In the genomic region with DNA sequence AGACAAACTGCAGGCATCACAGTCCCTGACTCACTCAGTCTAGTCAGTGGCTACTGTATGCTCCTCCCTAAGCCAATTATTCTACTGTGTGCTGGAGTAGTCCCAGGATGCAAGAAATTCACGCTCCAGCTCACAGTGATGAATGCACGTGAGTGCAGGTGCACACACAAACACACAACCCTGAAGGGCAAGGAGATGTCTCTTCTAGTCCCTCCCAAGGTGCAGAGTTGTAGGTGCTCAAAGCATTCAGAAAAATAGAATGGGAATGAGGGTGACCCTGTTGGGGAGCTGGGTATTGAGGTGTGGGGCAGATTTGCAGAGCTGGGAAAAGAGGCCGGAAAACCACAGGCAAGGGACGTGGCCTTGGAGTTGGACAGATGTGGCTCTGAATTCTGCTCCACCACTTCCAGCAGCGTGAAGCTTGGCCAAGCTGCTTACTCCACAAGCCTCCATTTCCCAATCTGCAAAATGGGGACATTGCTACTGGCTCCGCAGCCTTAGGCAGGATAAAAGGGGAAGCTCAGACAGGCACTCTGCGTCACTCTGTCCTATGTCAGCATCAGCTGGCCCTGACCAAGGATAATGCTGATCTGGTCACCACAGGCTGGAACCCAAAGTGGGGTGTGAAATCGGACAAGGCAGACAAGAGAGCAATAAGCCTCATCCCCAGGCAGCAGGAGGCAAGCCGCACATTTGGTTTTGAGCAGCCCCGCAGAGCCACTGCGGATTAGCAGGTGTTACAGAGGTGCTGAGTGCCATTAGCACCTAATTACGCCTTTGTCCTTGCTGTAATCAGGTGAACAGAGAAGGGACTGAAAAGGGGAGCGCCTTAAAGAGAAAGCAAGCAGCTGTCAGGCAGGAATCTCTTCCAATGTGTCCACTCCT, we compare ENCODE assay signal across 12 cellular contexts. TPM values are rescaled to one million over a fixed set of nuclear protein-coding genes. Genes with fewer than 3 reads are reported as not detected.
DNase-seq lines count a peak whose midpoint lies in the region; ATAC-seq lines count a peak whose summit lies in the region.
"Had no signal": no experiment of that assay in that cellular context is flagged by ENCODE, and none has a peak within 500 bp of the region (broad histone marks: within the 10 kb centered on the region; RNA-seq: fewer than 3 reads in every experiment).

No MANE protein-coding gene starts in this region.

- DNase-seq in Right ventricle myocardium inferior (ENCODE audit: missing footprints) (peak; percentile 28), left cardiac atrium (no peak), NCI-H2107 treated with DMSO at 0.1 percent for 48 hours (lab: John Stamatoyannopoulos, UW; ENCODE audit: unreplicated experiment) (peak; percentile 82), mucosa of gallbladder (ENCODE audit: low spot score) (no peak), T-helper 2 cell (no peak)
- DNase-seq in activated CD8-positive, alpha-beta T cell treated with anti-CD3 and anti-CD28 coated beads, Interleukin-2, amount 10 ng/mL, durations not matched to agents 7 days and 5 days, result no peak
- no peak for DNase-seq in stimulated activated naive B cell treated with anti-CD40 and anti-IgM and Interleukin-4, amounts not matched to agents 10 μg/mL and 1 μg/mL and 100 μg/mL, for 72 hours
- DNase-seq in stimulated activated CD4-positive, alpha-beta T cell treated with anti-CD3 and anti-CD28 coated beads, Interleukin-4, amount 100 ng/mL, for 4 hours, result no peak
- DNase-seq: hypothalamus, T1000, tibial artery had no signal

- H3K36me3 Mint-ChIP-seq in activated CD8-positive, alpha-beta T cell treated with anti-CD3 and anti-CD28 coated beads, Interleukin-2, amount 10 ng/mL, durations not matched to agents 7 days and 5 days (ENCODE audit: low read depth), result peaks cover 8% of the 10 kb centered on the region
- H3K36me3 Mint-ChIP-seq in stimulated activated naive B cell treated with anti-CD40 and anti-IgM and Interleukin-4, amounts not matched to agents 10 μg/mL and 1 μg/mL and 100 μg/mL, for 72 hours, result no peaks in the 10 kb centered on the region

- no peak overlapping the region for H3K4me3 Mint-ChIP-seq in activated CD8-positive, alpha-beta T cell treated with anti-CD3 and anti-CD28 coated beads, Interleukin-2, amount 10 ng/mL, durations not matched to agents 7 days and 5 days
- no peak overlapping the region for H3K4me3 Mint-ChIP-seq in stimulated activated naive B cell treated with anti-CD40 and anti-IgM and Interleukin-4, amounts not matched to agents 10 μg/mL and 1 μg/mL and 100 μg/mL, for 72 hours

- CTCF ChIA-PET in activated CD8-positive, alpha-beta T cell treated with anti-CD3 and anti-CD28 coated beads, Interleukin-2, amount 10 ng/mL, durations not matched to agents 7 days and 5 days (lab: Charles Lee), result interaction anchor here (2.4 kb wide), 1 partner anchor 22 kb away, joined by 11 read pairs; no protein-coding TSS in a partner anchor

- ATAC-seq in Right ventricle myocardium inferior, result no peak
- no peak for ATAC-seq in left cardiac atrium
- no peak for ATAC-seq in activated CD8-positive, alpha-beta T cell treated with anti-CD3 and anti-CD28 coated beads, Interleukin-2, amount 10 ng/mL, durations not matched to agents 7 days and 5 days
- peak in 1 of 2 donors; percentile 13 for ATAC-seq in stimulated activated naive B cell treated with anti-CD40 and anti-IgM and Interleukin-4, amounts not matched to agents 10 μg/mL and 1 μg/mL and 100 μg/mL, for 72 hours (replicated peaks)
- ATAC-seq: sciatic nerve had no signal

- POLR2A ChIA-PET in activated CD8-positive, alpha-beta T cell treated with anti-CD3 and anti-CD28 coated beads, Interleukin-2, amount 10 ng/mL, durations not matched to agents 7 days and 5 days (lab: Charles Lee), result interaction anchor here (1.3 kb wide), 1 partner anchor 18 kb away, joined by 4 read pairs; no protein-coding TSS in a partner anchor

- intact Hi-C loops in Right ventricle myocardium inferior (cut with DNase I), result no loop called here
- intact Hi-C loops in left cardiac atrium (cut with DNase I), result no loop called here

- H3K27ac Mint-ChIP-seq in activated CD8-positive, alpha-beta T cell treated with anti-CD3 and anti-CD28 coated beads, Interleukin-2, amount 10 ng/mL, durations not matched to agents 7 days and 5 days, result peak overlapping the region; percentile 39
- peak overlapping the region; percentile 71 for H3K27ac Mint-ChIP-seq in stimulated activated naive B cell treated with anti-CD40 and anti-IgM and Interleukin-4, amounts not matched to agents 10 μg/mL and 1 μg/mL and 100 μg/mL, for 72 hours

- no peaks in the 10 kb centered on the region for H3K27me3 Mint-ChIP-seq in activated CD8-positive, alpha-beta T cell treated with anti-CD3 and anti-CD28 coated beads, Interleukin-2, amount 10 ng/mL, durations not matched to agents 7 days and 5 days (ENCODE audit: low read depth)
- no peaks in the 10 kb centered on the region for H3K27me3 Mint-ChIP-seq in stimulated activated naive B cell treated with anti-CD40 and anti-IgM and Interleukin-4, amounts not matched to agents 10 μg/mL and 1 μg/mL and 100 μg/mL, for 72 hours

- no peaks in the 10 kb centered on the region for H3K9me3 Mint-ChIP-seq in activated CD8-positive, alpha-beta T cell treated with anti-CD3 and anti-CD28 coated beads, Interleukin-2, amount 10 ng/mL, durations not matched to agents 7 days and 5 days (ENCODE audit: insufficient read depth)
- H3K9me3 Mint-ChIP-seq in stimulated activated naive B cell treated with anti-CD40 and anti-IgM and Interleukin-4, amounts not matched to agents 10 μg/mL and 1 μg/mL and 100 μg/mL, for 72 hours, result no peaks in the 10 kb centered on the region

- H3K4me1 Mint-ChIP-seq in activated CD8-positive, alpha-beta T cell treated with anti-CD3 and anti-CD28 coated beads, Interleukin-2, amount 10 ng/mL, durations not matched to agents 7 days and 5 days (ENCODE audit: low read depth), result peaks cover 80% of the 10 kb centered on the region
- peaks cover 74 to 97% of the 10 kb centered on the region in 2 donors for H3K4me1 Mint-ChIP-seq in stimulated activated naive B cell treated with anti-CD40 and anti-IgM and Interleukin-4, amounts not matched to agents 10 μg/mL and 1 μg/mL and 100 μg/mL, for 72 hours

RNA-seq across cellular contexts. Expression of gene SDK2, which starts 54.9 kb away (rescaled TPM):
- total RNA-seq in Right ventricle myocardium inferior (1.6 TPM), left cardiac atrium (1 to 10 TPM in 1 of 2 donors, under 1 TPM in 1; 0.94 to 2.1 TPM), mucosa of gallbladder (12.9 TPM)
- total RNA-seq in activated CD8-positive, alpha-beta T cell treated with anti-CD3 and anti-CD28 coated beads, Interleukin-2, amount 10 ng/mL, durations not matched to agents 7 days and 5 days, result 10 to 100 TPM; 18.4 to 20.0 TPM

Comparison
In these comparisons a context has a peak if more than half of its experiments do, and no peak if none do; other contexts are left out.
1. DNase-seq: peak in Right ventricle myocardium inferior (single experiment) and NCI-H2107 treated with DMSO at 0.1 percent for 48 hours (single experiment); none in left cardiac atrium (single experiment), activated CD8-positive, alpha-beta T cell treated with anti-CD3 and anti-CD28 coated beads, Interleukin-2, amount 10 ng/mL, durations not matched to agents 7 days and 5 days (single experiment), stimulated activated naive B cell treated with anti-CD40 and anti-IgM and Interleukin-4, amounts not matched to agents 10 μg/mL and 1 μg/mL and 100 μg/mL, for 72 hours (single experiment), mucosa of gallbladder (single experiment), stimulated activated CD4-positive, alpha-beta T cell treated with anti-CD3 and anti-CD28 coated beads, Interleukin-4, amount 100 ng/mL, for 4 hours (0 of 2) and T-helper 2 cell (0 of 5).